In the genomic region with DNA sequence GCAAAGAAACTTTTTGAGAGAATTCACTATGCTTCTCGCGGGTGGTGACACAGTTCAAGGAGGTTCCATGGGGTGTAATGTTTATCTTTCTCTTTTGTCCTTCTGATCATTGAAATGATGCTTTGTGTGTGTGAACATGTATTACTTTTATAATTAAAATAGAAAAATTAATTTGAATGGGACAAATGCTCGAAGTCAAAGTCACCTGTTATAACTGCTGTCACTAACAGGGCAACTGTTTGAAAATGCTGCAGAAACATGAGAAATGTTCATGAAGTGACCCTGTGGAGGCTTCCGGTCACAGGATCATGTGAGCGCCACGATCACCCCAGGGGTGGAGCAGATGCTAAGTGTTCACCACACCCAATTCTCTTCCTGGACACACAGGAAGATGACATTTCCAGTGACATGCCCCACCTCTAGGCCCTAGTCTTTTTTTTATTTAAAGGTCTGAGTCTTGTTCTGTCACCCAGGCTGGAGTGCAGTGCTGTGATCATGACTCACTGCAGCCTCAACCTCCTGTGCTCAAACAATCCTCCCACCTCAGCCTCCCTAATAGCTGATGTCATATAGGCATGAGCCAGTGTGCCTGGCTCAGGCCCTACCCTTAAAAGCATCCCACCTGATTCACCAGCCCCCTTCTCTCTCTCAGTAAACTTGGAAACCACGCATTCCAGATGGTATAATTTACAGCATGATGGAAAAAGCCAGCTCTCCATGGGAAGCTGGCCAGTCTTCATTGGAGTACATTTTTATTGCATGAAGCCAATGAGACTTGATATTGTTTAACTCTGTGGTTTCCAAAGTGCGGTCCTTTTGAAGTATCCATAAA, we compare ENCODE assay signal across 9 cellular contexts. TPM values are rescaled to one million over a fixed set of nuclear protein-coding genes. Genes with fewer than 3 reads are reported as not detected.
A peak's percentile ranks its signal among the peaks of the same experiment; 100 is the strongest.
DNase-seq lines count a peak whose midpoint lies in the region; ATAC-seq and TF ChIP-seq lines count a peak whose summit lies in the region.
"Had no signal": no experiment of that assay in that cellular context is flagged by ENCODE, and none has a peak within 500 bp of the region (broad histone marks: within the 10 kb centered on the region; RNA-seq: fewer than 3 reads in every experiment).

No MANE protein-coding gene starts in this region.

- no peaks in the 10 kb centered on the region for H3K9me3 ChIP-seq in mucosa of descending colon
- H3K9me3 ChIP-seq: tibial nerve had no signal

- TF ChIP-seq CTCF in mucosa of descending colon (IDR thresholded peaks at IDR 0.05) = no peak

- no peaks in the 10 kb centered on the region for H3K36me3 ChIP-seq in mucosa of descending colon (ENCODE audit: low read depth)

- no peaks in the 10 kb centered on the region for H3K4me1 ChIP-seq in mucosa of descending colon (ENCODE audit: low read depth)

- DNase-seq in DMS79 treated with DMSO at 0.1 percent for 48 hours (lab: John Stamatoyannopoulos, UW) (peak; percentile 2), mucosa of descending colon (peak; percentile 56 to 83 (median 70)), NCI-H1048 (lab: John Stamatoyannopoulos, UW) (no peak), NCI-H774 (lab: John Stamatoyannopoulos, UW) (no peak)
- DNase-seq in activated effector memory CD4-positive, alpha-beta T cell treated with anti-CD3 and anti-CD28 coated beads, Interleukin-2, amount 50 U/mL, for 16 hours = peak; percentile 77

- ATAC-seq in mucosa of descending colon (peak; percentile 98), GM18505 (IDR thresholded peaks at IDR 0.05; ENCODE audit: unreplicated experiment) (no peak), HG03520 (IDR thresholded peaks at IDR 0.05; ENCODE audit: unreplicated experiment) (no peak)

- no peak for TF ChIP-seq POLR2A in GM18505 (IDR thresholded peaks at IDR 0.05; ENCODE audit: borderline replicate concordance, extremely low read depth, insufficient read depth, insufficient read length)

- H3K4me3 ChIP-seq in mucosa of descending colon = no peak overlapping the region
- H3K4me3 ChIP-seq: tibial nerve had no signal

- intact Hi-C loops in mucosa of descending colon (cut with DNase I, micrococcal nuclease) = no loop called here

- no peak for TF ChIP-seq RAD21 in Ishikawa (IDR thresholded peaks at IDR 0.05; ENCODE audit: low read depth)

- TF ChIP-seq EP300 in Ishikawa (IDR thresholded peaks at IDR 0.05; ENCODE audit: borderline replicate concordance) = no peak

TF ChIP-seq in Ishikawa, 13 proteins besides CTCF, POLR2A, EP300 and RAD21:
- peak; percentile 51; the same call in 1 of the 2 replicates for TF ChIP-seq USF1 (IDR thresholded peaks at IDR 0.05)
- TF ChIP-seq TCF12 (IDR thresholded peaks at IDR 0.05; ENCODE audit: low read depth) = no peak

RNA-seq across cellular contexts. Expression of gene AGRP, which starts 21.1 kb away (rescaled TPM):
- total RNA-seq in mucosa of descending colon = not detected
- total RNA-seq: tibial nerve had no signal

RNA-seq across cellular contexts. Expression of gene ATP6V0D1, which starts 23.4 kb away (rescaled TPM):
- total RNA-seq in mucosa of descending colon = 100 to 1,000 TPM; 152 to 253 (median 228) TPM

RNA-seq across cellular contexts. Expression of gene RIPOR1, which starts 24.2 kb away (rescaled TPM):
- 10 to 100 TPM; 10.9 to 74.7 (median 20.5) TPM for total RNA-seq in mucosa of descending colon

RNA-seq across cellular contexts. Expression of gene CTCF, which starts 57.9 kb away (rescaled TPM):
- total RNA-seq in mucosa of descending colon = 10 to 100 TPM; 41.1 to 55.5 (median 43.4) TPM

Comparison
In these comparisons a context has a peak if more than half of its experiments do, and no peak if none do; other contexts are left out.
1. DNase-seq: peak in DMS79 treated with DMSO at 0.1 percent for 48 hours (single experiment), activated effector memory CD4-positive, alpha-beta T cell treated with anti-CD3 and anti-CD28 coated beads, Interleukin-2, amount 50 U/mL, for 16 hours (single experiment) and mucosa of descending colon (3 of 3); none in NCI-H1048 (single experiment) and NCI-H774 (single experiment).